Comparison of ENCODE assay signal across 21 cellular contexts in the genomic region with DNA sequence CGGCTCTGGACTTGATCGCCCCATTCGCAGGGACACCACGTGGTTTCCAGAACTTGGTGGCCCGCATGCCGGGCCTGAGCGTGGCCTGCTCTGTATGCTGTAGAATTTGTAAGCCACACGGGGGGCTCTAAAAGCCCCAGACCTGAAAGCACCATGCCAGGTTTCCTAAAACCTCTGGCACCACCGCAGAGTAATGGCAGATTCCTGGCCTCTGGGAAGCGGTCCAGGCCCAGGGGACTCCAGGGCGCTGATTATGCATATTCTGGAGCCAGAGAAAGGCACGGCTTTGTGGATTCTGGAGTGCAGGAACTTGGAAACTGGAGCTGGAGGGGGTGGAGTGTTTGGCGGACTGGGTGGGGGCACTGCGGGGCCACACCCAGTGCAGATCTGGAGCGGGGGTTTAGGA. TPM values are rescaled to one million over a fixed set of nuclear protein-coding genes. Genes with fewer than 3 reads are reported as not detected.
DNase-seq lines count a peak whose midpoint lies in the region; ATAC-seq and TF ChIP-seq lines count a peak whose summit lies in the region.
"Had no signal": no experiment of that assay in that cellular context is flagged by ENCODE, and none has a peak within 500 bp of the region (broad histone marks: within the 10 kb centered on the region; RNA-seq: fewer than 3 reads in every experiment).

No MANE protein-coding gene starts in this region.

- H3K36me3 ChIP-seq in heart right ventricle (peaks cover 0 to 81% (median 55%) of the 10 kb centered on the region in 9 donors), psoas muscle (ENCODE audit: insufficient read depth in 1 of 2, low read depth in 1 of 2) (peaks cover 2 to 68% of the 10 kb centered on the region in 2 donors)

- H3K27ac ChIP-seq in heart right ventricle (peak overlapping the region in 9 of 10 donors; percentile 1 to 96 (median 68)), epithelial cell of prostate (peak overlapping the region; percentile 75), psoas muscle (peak overlapping the region; percentile 89)
- H3K27ac ChIP-seq: cardiac muscle cell, WERI-Rb-1 had no signal

- no peak for TF ChIP-seq CTCF in heart right ventricle (IDR thresholded peaks at IDR 0.05)
- no peak for TF ChIP-seq CTCF in psoas muscle (IDR thresholded peaks at IDR 0.05)

- no peak for DNase-seq in heart right ventricle
- DNase-seq in left ventricle myocardium superior: no peak
- DNase-seq in epithelial cell of prostate (ENCODE audit: low read depth, low spot score): no peak
- DNase-seq in psoas muscle: no peak
- DNase-seq in islet precursor cell: no peak
- DNase-seq in stimulated activated naive CD8-positive, alpha-beta T cell treated with anti-CD3 and anti-CD28 coated beads, Interleukin-15, Interleukin-2, amounts not matched to agents 100 U/mL and 50 U/mL, for 24 hours: no peak
- DNase-seq: activated naive CD8-positive, alpha-beta T cell treated with anti-CD3 and anti-CD28 coated beads, Interleukin-2, amount 50 U/mL, for 24 hours; CD8-positive, alpha-beta memory T cell; effector memory CD4-positive, alpha-beta T cell; NCI-H146; small intestine; stimulated activated CD4-positive, alpha-beta T cell treated with anti-CD3 and anti-CD28 coated beads, Interleukin-4, amount 100 ng/mL, for 4 hours; stimulated activated CD8-positive, alpha-beta memory T cell treated with anti-CD3 and anti-CD28 coated beads, Interleukin-4, amount 100 ng/mL, for 48 hours; WERI-Rb-1 had no signal

- no peaks in the 10 kb centered on the region for H3K9me3 ChIP-seq in heart right ventricle
- no peaks in the 10 kb centered on the region for H3K9me3 ChIP-seq in psoas muscle

- H3K4me3 ChIP-seq in heart right ventricle (no peak overlapping the region), psoas muscle (no peak overlapping the region)
- H3K4me3 ChIP-seq: cardiac muscle cell had no signal

- no peak for ATAC-seq in heart right ventricle
- no peak for ATAC-seq in left ventricle myocardium superior
- no peak for ATAC-seq in psoas muscle
- ATAC-seq in HG02623 (IDR thresholded peaks at IDR 0.05; ENCODE audit: unreplicated experiment): no peak
- ATAC-seq in stimulated activated naive CD8-positive, alpha-beta T cell treated with anti-CD3 and anti-CD28 coated beads, Interleukin-15, Interleukin-2, amounts not matched to agents 100 U/mL and 50 U/mL, for 24 hours: no peak
- ATAC-seq in HG03342 (IDR thresholded peaks at IDR 0.05; ENCODE audit: unreplicated experiment): no peak
- ATAC-seq: activated naive CD8-positive, alpha-beta T cell treated with anti-CD3 and anti-CD28 coated beads, Interleukin-2, amount 50 U/mL, for 24 hours; activated T-helper 17 cell treated with anti-CD3 and anti-CD28 coated beads, Interleukin-2, amount 50 U/mL, for 72 hours had no signal

- WGBS in heart right ventricle, 2 donors: 77 to 79% methylated on average over 15 of the region's 15 CpGs
- WGBS in psoas muscle, 3 donors: 64 to 70% (median 65%) methylated on average over 15 of the region's 15 CpGs

- no peaks in the 10 kb centered on the region for H3K27me3 ChIP-seq in heart right ventricle
- H3K27me3 ChIP-seq in psoas muscle (ENCODE audit: insufficient read depth in 3 of 3, low read length in 2 of 3): no peaks in the 10 kb centered on the region
- H3K27me3 ChIP-seq: cardiac muscle cell had no signal

- H3K4me1 ChIP-seq in heart right ventricle: peaks cover 13 to 63% (median 49%) of the 10 kb centered on the region in 9 donors
- peaks cover 37% of the 10 kb centered on the region for H3K4me1 ChIP-seq in psoas muscle

- intact Hi-C loops in heart right ventricle (cut with DNase I): loop anchor here in 7 of 10 donors (5.0 to 10.0 kb wide), 7 partner anchors 92 to 334 kb away; partner anchors contain the start of genes PPP1R15A (in 4 of the 7), CA11 (in 2 of the 7) and DBP (in 2 of the 7)
- intact Hi-C loops in left ventricle myocardium superior (cut with micrococcal nuclease): no loop called here
- intact Hi-C loops in psoas muscle (cut with DNase I): loop anchor here in 1 of 2 donors (5.0 to 10.0 kb wide), 2 partner anchors 97 to 334 kb away; partner anchors contain the start of genes DBP and PPP1R15A

RNA-seq across cellular contexts. Expression of gene FTL, which starts 3.7 kb away (rescaled TPM):
- total RNA-seq in heart right ventricle (1,000 to 10,000 TPM in 2 of 10 donors, 100 to 1,000 TPM in 8; 450 to 3,518 (median 637) TPM), left ventricle myocardium superior (684 TPM), psoas muscle (1,000 to 10,000 TPM in 3 of 4 donors, 100 to 1,000 TPM in 1; 802 to 2,269 (median 1,158) TPM)
- polyA plus RNA-seq in heart right ventricle (1,000 to 10,000 TPM; 1,046 to 1,578 TPM), psoas muscle (1,000 to 10,000 TPM; 1,296 to 1,753 (median 1,467) TPM)

RNA-seq across cellular contexts. Expression of gene BAX, which starts 14.1 kb away (rescaled TPM):
- total RNA-seq in heart right ventricle (10 to 100 TPM; 11.5 to 41.5 (median 19.5) TPM), left ventricle myocardium superior (22.0 TPM), psoas muscle (10 to 100 TPM; 16.8 to 24.4 (median 22.0) TPM)
- polyA plus RNA-seq in heart right ventricle (10 to 100 TPM; 17.6 to 37.4 TPM), psoas muscle (10 to 100 TPM; 20.7 to 66.1 (median 35.6) TPM)

RNA-seq across cellular contexts. Expression of gene GYS1, which starts 24.3 kb away (rescaled TPM):
- 100 to 1,000 TPM; 139 to 245 (median 201) TPM for total RNA-seq in heart right ventricle
- polyA plus RNA-seq in heart right ventricle: 100 to 1,000 TPM; 114 to 128 TPM
- 103 TPM for total RNA-seq in left ventricle myocardium superior
- total RNA-seq in psoas muscle: 100 to 1,000 TPM; 147 to 331 (median 238) TPM
- 10 to 100 TPM; 30.9 to 61.3 (median 58.9) TPM for polyA plus RNA-seq in psoas muscle

RNA-seq across cellular contexts. Expression of gene RUVBL2, which starts 24.9 kb away (rescaled TPM):
- total RNA-seq in heart right ventricle (10 to 100 TPM; 40.1 to 60.4 (median 49.3) TPM), left ventricle myocardium superior (44.4 TPM), psoas muscle (10 to 100 TPM; 61.1 to 87.4 (median 81.8) TPM)
- polyA plus RNA-seq in heart right ventricle (100 to 1,000 TPM in 1 of 2 donors, 10 to 100 TPM in 1; 60.1 to 108 TPM), psoas muscle (10 to 100 TPM; 62.7 to 76.5 (median 69.5) TPM)

RNA-seq across cellular contexts. Expression of gene DHDH, which starts 35.3 kb away (rescaled TPM):
- total RNA-seq in heart right ventricle: under 1 TPM in 1 of 10 donors, not detected in 9; 0.51 TPM
- under 1 TPM in 1 of 2 donors, not detected in 1; 0.17 TPM for polyA plus RNA-seq in heart right ventricle
- not detected for total RNA-seq in left ventricle myocardium superior
- total RNA-seq in psoas muscle: under 1 TPM in 1 of 4 donors, not detected in 3; 0.21 TPM
- under 1 TPM in 1 of 3 donors, not detected in 2; 0.14 TPM for polyA plus RNA-seq in psoas muscle
- total RNA-seq: HT1080, lung microvascular endothelial cell, ureter had no signal
